In genomic region chr9:86993830-86994229, GRCh38 we compare ENCODE assay signal across 34 cellular contexts. TPM values are rescaled to one million over a fixed set of nuclear protein-coding genes. Genes with fewer than 3 reads are reported as not detected.
"Had no signal": no experiment of that assay in that cellular context is flagged by ENCODE, and none has a peak within 500 bp of the region (broad histone marks: within the 10 kb centered on the region; RNA-seq: fewer than 3 reads in every experiment).

No MANE protein-coding gene starts in this region.

- H3K4me1 Mint-ChIP-seq: activated B cell treated with CpG ODN at 0.5 μM for 24 hours; activated CD4-positive, alpha-beta T cell treated with anti-CD3 and anti-CD28 coated beads, Interleukin-2, amount 10 ng/mL, durations not matched to agents 24 days and 14 days; activated naive CD8-positive, alpha-beta T cell treated with anti-CD3 and anti-CD28 coated beads for 36 hours; activated T-helper 17 cell treated with anti-CD3 and anti-CD28 coated beads, Interleukin-2, amount 50 U/mL, for 72 hours had no signal

- H3K27me3 Mint-ChIP-seq: activated B cell treated with CpG ODN at 0.5 μM for 24 hours had no signal

- H3K27me3 ChIP-seq: adrenal gland, body of pancreas, brain microvascular endothelial cell, breast epithelium had no signal

- H3K4me1 ChIP-seq: adrenal gland, body of pancreas, breast epithelium had no signal

- DNase-seq: activated B cell treated with CpG ODN at 0.5 μM for 24 hours; activated CD4-positive, alpha-beta memory T cell treated with anti-CD3 and anti-CD28 coated beads for 36 hours; activated CD4-positive, alpha-beta T cell treated with anti-CD3 and anti-CD28 coated beads for 4 hours; activated CD4-positive, alpha-beta T cell treated with anti-CD3 and anti-CD28 coated beads, Interleukin-2, amount 10 ng/mL, durations not matched to agents 24 days and 14 days; activated CD4-positive, alpha-beta T cell treated with anti-CD3 and anti-CD28 coated beads, Interleukin-2, amount 50 U/mL, for 1 hour; activated CD4-positive, alpha-beta T cell treated with anti-CD3 and anti-CD28 coated beads, Interleukin-2, amount 50 U/mL, for 4 hours; activated CD4-positive, CD25-positive, alpha-beta regulatory T cell treated with anti-CD3 and anti-CD28 coated beads, Interleukin-2, amount 50 U/mL, for 72 hours; activated CD8-positive, alpha-beta memory T cell treated with anti-CD3 and anti-CD28 coated beads, Interleukin-2, amount 50 U/mL, for 4 hours; activated CD8-positive, alpha-beta T cell treated with anti-CD3 and anti-CD28 coated beads for 36 hours; activated effector memory CD4-positive, alpha-beta T cell treated with anti-CD3 and anti-CD28 coated beads, Interleukin-2, amount 50 U/mL, for 16 hours; activated gamma-delta T cell treated with Interleukin-2 at 50 U/mL for 16 hours; activated naive CD4-positive, alpha-beta T cell; activated naive CD4-positive, alpha-beta T cell treated with anti-CD3 and anti-CD28 coated beads for 36 hours; activated naive CD4-positive, alpha-beta T cell treated with anti-CD3 and anti-CD28 coated beads, Interleukin-2, amount 50 U/mL, for 16 hours; activated naive CD8-positive, alpha-beta T cell treated with anti-CD3 and anti-CD28 coated beads for 36 hours; activated T-cell treated with anti-CD3 and anti-CD28 coated beads for 4 hours; activated T-cell treated with anti-CD3 and anti-CD28 coated beads, Interleukin-2, amount 50 U/mL, for 1 hour; activated T-cell treated with anti-CD3 and anti-CD28 coated beads, Interleukin-2, amount 50 U/mL, for 4 hours; activated T-cell treated with anti-CD3 and anti-CD28 coated beads, Interleukin-2, amount 50 U/mL, for 72 hours; adrenal gland; amniotic stem cell; aorta; body of pancreas; brain microvascular endothelial cell; central memory CD4-positive, alpha-beta T cell; T-helper 2 cell; T-helper 9 cell had no signal

- H3K4me3 Mint-ChIP-seq: activated B cell treated with CpG ODN at 0.5 μM for 24 hours; activated CD4-positive, alpha-beta memory T cell treated with anti-CD3 and anti-CD28 coated beads for 36 hours; activated CD4-positive, alpha-beta T cell treated with anti-CD3 and anti-CD28 coated beads, Interleukin-2, amount 10 ng/mL, durations not matched to agents 24 days and 14 days; activated CD8-positive, alpha-beta T cell treated with anti-CD3 and anti-CD28 coated beads for 36 hours; activated naive CD4-positive, alpha-beta T cell treated with anti-CD3 and anti-CD28 coated beads for 36 hours; activated naive CD8-positive, alpha-beta T cell treated with anti-CD3 and anti-CD28 coated beads for 36 hours; activated T-cell treated with anti-CD3 and anti-CD28 coated beads, Interleukin-2, amount 50 U/mL, for 4 hours; activated T-cell treated with anti-CD3 and anti-CD28 coated beads, Interleukin-2, amount 50 U/mL, for 72 hours; activated T-helper 1 cell treated with anti-CD3 and anti-CD28 coated beads, Interleukin-12 subunit alpha, Interleukin-12 subunit beta, Interleukin-2, Interleukin-4 antibody, amounts not matched to agents 30 ng/mL and 10 ng/mL and 1 ng/mL, durations not matched to agents 14 hours and 24 hours and 36 hours; activated T-helper 17 cell treated with anti-CD3 and anti-CD28 coated beads, Interleukin-2, amount 50 U/mL, for 72 hours; T-helper 1 cell treated with Interleukin-12 subunit alpha and Interleukin-12 subunit beta and Interleukin-4 antibody, amounts not matched to agents 30 μg/mL and 1 μg/mL, for 36 hours; T-helper 2 cell treated with Interferon-gamma antibody and Interleukin-4, amounts not matched to agents 5 μg/mL and 100 μg/mL, for 36 hours had no signal

- H3K9me3 ChIP-seq: adrenal gland, body of pancreas, breast epithelium had no signal

- H3K27ac ChIP-seq: adrenal gland, body of pancreas, brain microvascular endothelial cell, breast epithelium, VCaP had no signal

- H3K9me3 Mint-ChIP-seq: activated B cell treated with CpG ODN at 0.5 μM for 24 hours; activated CD4-positive, alpha-beta memory T cell treated with anti-CD3 and anti-CD28 coated beads for 36 hours; activated CD4-positive, alpha-beta T cell treated with anti-CD3 and anti-CD28 coated beads, Interleukin-2, amount 10 ng/mL, durations not matched to agents 24 days and 14 days; activated CD8-positive, alpha-beta T cell treated with anti-CD3 and anti-CD28 coated beads for 36 hours; activated naive CD4-positive, alpha-beta T cell treated with anti-CD3 and anti-CD28 coated beads for 36 hours; activated naive CD4-positive, alpha-beta T cell treated with anti-CD3 and anti-CD28 coated beads, Interleukin-2, amount 50 U/mL, for 72 hours; activated naive CD8-positive, alpha-beta T cell treated with anti-CD3 and anti-CD28 coated beads for 36 hours; activated T-cell treated with anti-CD3 and anti-CD28 coated beads, Interleukin-2, amount 50 U/mL, for 4 hours; activated T-cell treated with anti-CD3 and anti-CD28 coated beads, Interleukin-2, amount 50 U/mL, for 72 hours; activated T-helper 1 cell treated with anti-CD3 and anti-CD28 coated beads, Interleukin-12 subunit alpha, Interleukin-12 subunit beta, Interleukin-2, Interleukin-4 antibody, amounts not matched to agents 30 ng/mL and 10 ng/mL and 1 ng/mL, durations not matched to agents 14 hours and 24 hours and 36 hours; activated T-helper 17 cell treated with anti-CD3 and anti-CD28 coated beads, Interleukin-2, amount 50 U/mL, for 72 hours; T-helper 1 cell treated with Interleukin-12 subunit alpha and Interleukin-12 subunit beta and Interleukin-4 antibody, amounts not matched to agents 30 μg/mL and 1 μg/mL, for 36 hours; T-helper 2 cell treated with Interferon-gamma antibody and Interleukin-4, amounts not matched to agents 5 μg/mL and 100 μg/mL, for 36 hours had no signal

- H3K36me3 ChIP-seq: adrenal gland, brain microvascular endothelial cell, breast epithelium had no signal

- ATAC-seq: activated CD8-positive, alpha-beta T cell treated with anti-CD3 and anti-CD28 coated beads for 36 hours; activated naive CD4-positive, alpha-beta T cell treated with anti-CD3 and anti-CD28 coated beads, Interleukin-2, amount 50 U/mL, for 72 hours; activated T-cell treated with anti-CD3 and anti-CD28 coated beads, Interleukin-2, amount 50 U/mL, for 4 hours; activated T-cell treated with anti-CD3 and anti-CD28 coated beads, Interleukin-2, amount 50 U/mL, for 72 hours; activated T-helper 17 cell treated with anti-CD3 and anti-CD28 coated beads, Interleukin-2, amount 50 U/mL, for 72 hours; body of pancreas had no signal

- H3K4me3 ChIP-seq: adrenal gland, body of pancreas, breast epithelium had no signal

- H3K27ac Mint-ChIP-seq: activated B cell treated with CpG ODN at 0.5 μM for 24 hours; activated CD4-positive, alpha-beta memory T cell treated with anti-CD3 and anti-CD28 coated beads for 36 hours; activated CD4-positive, alpha-beta T cell treated with anti-CD3 and anti-CD28 coated beads, Interleukin-2, amount 10 ng/mL, durations not matched to agents 24 days and 14 days; activated CD8-positive, alpha-beta T cell treated with anti-CD3 and anti-CD28 coated beads for 36 hours; activated naive CD4-positive, alpha-beta T cell treated with anti-CD3 and anti-CD28 coated beads for 36 hours; activated naive CD4-positive, alpha-beta T cell treated with anti-CD3 and anti-CD28 coated beads, Interleukin-2, amount 50 U/mL, for 72 hours; activated naive CD8-positive, alpha-beta T cell treated with anti-CD3 and anti-CD28 coated beads for 36 hours; activated T-cell treated with anti-CD3 and anti-CD28 coated beads, Interleukin-2, amount 50 U/mL, for 72 hours; activated T-helper 1 cell treated with anti-CD3 and anti-CD28 coated beads, Interleukin-12 subunit alpha, Interleukin-12 subunit beta, Interleukin-2, Interleukin-4 antibody, amounts not matched to agents 30 ng/mL and 10 ng/mL and 1 ng/mL, durations not matched to agents 14 hours and 24 hours and 36 hours; activated T-helper 17 cell treated with anti-CD3 and anti-CD28 coated beads, Interleukin-2, amount 50 U/mL, for 72 hours; T-helper 1 cell treated with Interleukin-12 subunit alpha and Interleukin-12 subunit beta and Interleukin-4 antibody, amounts not matched to agents 30 μg/mL and 1 μg/mL, for 36 hours; T-helper 2 cell treated with Interferon-gamma antibody and Interleukin-4, amounts not matched to agents 5 μg/mL and 100 μg/mL, for 36 hours had no signal

- H3K36me3 Mint-ChIP-seq: activated CD4-positive, alpha-beta memory T cell treated with anti-CD3 and anti-CD28 coated beads for 36 hours; activated naive CD4-positive, alpha-beta T cell treated with anti-CD3 and anti-CD28 coated beads, Interleukin-2, amount 50 U/mL, for 72 hours; activated naive CD8-positive, alpha-beta T cell treated with anti-CD3 and anti-CD28 coated beads for 36 hours had no signal

RNA-seq across cellular contexts. Expression of gene GAS1, which starts 46.5 kb away (rescaled TPM):
- total RNA-seq: activated B cell treated with CpG ODN at 0.5 μM for 24 hours had no signal
